8 cellular contexts compared by ENCODE assay signal in genomic region chr6:144219056-144219685, GRCh38.
DNase-seq lines count a peak whose midpoint lies in the region; ATAC-seq and TF ChIP-seq lines count a peak whose summit lies in the region.

No MANE protein-coding gene starts in this region.

- TF ChIP-seq CTCF in cardiac muscle cell (IDR thresholded peaks at IDR 0.05; ENCODE audit: low read depth, low read length) (peak; percentile 62), NB4 (IDR thresholded peaks at IDR 0.05; ENCODE audit: low read depth, low read length) (peak; percentile 56), astrocyte of the spinal cord (IDR thresholded peaks at IDR 0.05; ENCODE audit: low read depth, low read length) (peak; percentile 58)

- H3K27ac ChIP-seq in cardiac muscle cell: no peak overlapping the region

- ATAC-seq in esophagus mucosa: no peak
- ATAC-seq in stimulated activated naive CD8-positive, alpha-beta T cell treated with anti-CD3 and anti-CD28 coated beads, Interleukin-15, amount 100 ng/mL, for 72 hours: no peak
- ATAC-seq in GM19035 (IDR thresholded peaks at IDR 0.05; ENCODE audit: unreplicated experiment): no peak

- in situ Hi-C loops in astrocyte of the spinal cord (cut with HindIII; ENCODE audit: low sequenced_read_pairs): no loop called here

- intact Hi-C loops in cardiac septum (cut with DNase I): no loop called here

- peaks cover 40% of the 10 kb centered on the region for H3K4me1 Mint-ChIP-seq in stimulated activated naive CD8-positive, alpha-beta T cell treated with anti-CD3 and anti-CD28 coated beads, Interleukin-15, amount 100 ng/mL, for 72 hours

- no peak for TF ChIP-seq POLR2A in NB4 (IDR thresholded peaks at IDR 0.05; ENCODE audit: extremely low read depth, insufficient read length)

- H3K4me3 ChIP-seq in cardiac muscle cell (no peak overlapping the region), NB4 (ENCODE audit: low read depth, low read length) (no peak overlapping the region), astrocyte of the spinal cord (ENCODE audit: low read depth, low read length) (no peak overlapping the region)

- H3K27ac Mint-ChIP-seq in stimulated activated naive CD8-positive, alpha-beta T cell treated with anti-CD3 and anti-CD28 coated beads, Interleukin-15, amount 100 ng/mL, for 72 hours: no peak overlapping the region

- no peaks in the 10 kb centered on the region for H3K36me3 ChIP-seq in cardiac muscle cell

- peaks cover 14% of the 10 kb centered on the region for H3K4me1 ChIP-seq in cardiac muscle cell (ENCODE audit: low read depth)

- H3K27me3 ChIP-seq in cardiac muscle cell: no peaks in the 10 kb centered on the region

- no peaks in the 10 kb centered on the region for H3K27me3 Mint-ChIP-seq in stimulated activated naive CD8-positive, alpha-beta T cell treated with anti-CD3 and anti-CD28 coated beads, Interleukin-15, amount 100 ng/mL, for 72 hours

- no peaks in the 10 kb centered on the region for H3K9me3 Mint-ChIP-seq in stimulated activated naive CD8-positive, alpha-beta T cell treated with anti-CD3 and anti-CD28 coated beads, Interleukin-15, amount 100 ng/mL, for 72 hours

- peak; percentile 51 to 71 for DNase-seq in cardiac muscle cell (ENCODE audit: low read depth in 1 of 2, low spot score in 1 of 2)
- no peak for DNase-seq in cardiac septum (ENCODE audit: low spot score)
- DNase-seq in NB4 (ENCODE audit: low read depth): peak; percentile 71
- peak; percentile 64 for DNase-seq in astrocyte of the spinal cord (ENCODE audit: low read depth, low spot score)
- DNase-seq in left kidney (ENCODE audit: low read depth, low spot score): peak; percentile 58
- DNase-seq in stimulated activated naive CD8-positive, alpha-beta T cell treated with anti-CD3 and anti-CD28 coated beads, Interleukin-15, amount 100 ng/mL, for 72 hours: no peak

- H3K9me3 ChIP-seq in cardiac muscle cell (ENCODE audit: low read depth): no peaks in the 10 kb centered on the region

- no peak overlapping the region for H3K4me3 Mint-ChIP-seq in stimulated activated naive CD8-positive, alpha-beta T cell treated with anti-CD3 and anti-CD28 coated beads, Interleukin-15, amount 100 ng/mL, for 72 hours

Comparison
In these comparisons a context has a peak if more than half of its experiments do, and no peak if none do; other contexts are left out.
1. DNase-seq: peak in cardiac muscle cell (2 of 2), NB4 (single experiment), astrocyte of the spinal cord (single experiment) and left kidney (single experiment); none in cardiac septum (single experiment) and stimulated activated naive CD8-positive, alpha-beta T cell treated with anti-CD3 and anti-CD28 coated beads, Interleukin-15, amount 100 ng/mL, for 72 hours (0 of 2).
2. Peak in every context shown above with its lines, with median percentiles within 50 percentile points of each other: CTCF ChIP-seq.